Comparison of ENCODE assay signal across 24 cellular contexts in the genomic region with DNA sequence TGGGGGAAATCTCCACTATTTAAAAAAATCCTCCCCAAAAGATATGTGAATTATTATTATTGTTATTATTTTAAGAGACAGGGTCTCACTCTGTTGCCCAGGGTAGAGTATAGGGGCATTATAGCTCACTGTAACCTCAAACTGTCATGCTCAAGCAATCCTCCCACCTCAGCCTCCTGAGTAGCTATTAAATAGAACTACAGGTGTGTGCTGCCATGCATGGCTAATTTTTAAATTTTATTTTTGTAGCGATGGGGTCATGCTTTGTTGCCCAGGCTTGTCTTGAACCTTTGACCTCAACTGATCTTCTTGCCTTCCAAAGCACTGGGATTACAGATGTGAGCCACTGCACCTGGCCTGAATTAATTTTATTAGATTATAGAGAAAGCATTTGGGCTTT.
DNase-seq lines count a peak whose midpoint lies in the region; ATAC-seq, FAIRE-seq and TF ChIP-seq lines count a peak whose summit lies in the region.
"Had no signal": no experiment of that assay in that cellular context is flagged by ENCODE, and none has a peak within 500 bp of the region (broad histone marks: within the 10 kb centered on the region; RNA-seq: fewer than 3 reads in every experiment).

No MANE protein-coding gene starts in this region.

- no peaks in the 10 kb centered on the region for H4K20me1 ChIP-seq in BLaER1 treated with 17β-estradiol and CSF1 and Interleukin-3, amounts not matched to agents 10 nM and 100 nM

- H3K27ac ChIP-seq in BLaER1 treated with 17β-estradiol and CSF1 and Interleukin-3, amounts not matched to agents 10 nM and 100 nM: no peak overlapping the region
- H3K27ac ChIP-seq in lower lobe of right lung (no peak overlapping the region), dorsolateral prefrontal cortex (no peak overlapping the region)
- H3K27ac ChIP-seq: ascending aorta, thyroid gland, WERI-Rb-1 had no signal

- peak overlapping the region in 6 of 11 experiments; percentile 27 to 52 (median 47); a peak in 10 of 22 replicates for H3K4me2 ChIP-seq in BLaER1 treated with 17β-estradiol and CSF1 and Interleukin-3, amounts not matched to agents 10 nM and 100 nM

- H3K27me3 ChIP-seq in BLaER1 treated with 17β-estradiol and CSF1 and Interleukin-3, amounts not matched to agents 10 nM and 100 nM: no peaks in the 10 kb centered on the region
- H3K27me3 ChIP-seq in lower lobe of right lung (ENCODE audit: low read depth): no peaks in the 10 kb centered on the region
- H3K27me3 ChIP-seq in dorsolateral prefrontal cortex: no peaks in the 10 kb centered on the region
- H3K27me3 ChIP-seq: ascending aorta, thyroid gland had no signal

- no peak overlapping the region for H3K4me3 ChIP-seq in BLaER1 treated with 17β-estradiol and CSF1 and Interleukin-3, amounts not matched to agents 10 nM and 100 nM
- H3K4me3 ChIP-seq in lower lobe of right lung (no peak overlapping the region), dorsolateral prefrontal cortex (no peak overlapping the region)
- H3K4me3 ChIP-seq: ascending aorta, thyroid gland had no signal

- intact Hi-C loops in lower lobe of right lung (cut with DNase I): no loop called here
- intact Hi-C loops in dorsolateral prefrontal cortex (cut with DNase I): no loop called here

- H3K36me3 ChIP-seq in BLaER1 treated with 17β-estradiol and CSF1 and Interleukin-3, amounts not matched to agents 10 nM and 100 nM: peaks cover 6 to 23% (median 9%) of the 10 kb centered on the region in 11 experiments; a peak in 20 of 22 replicates
- no peaks in the 10 kb centered on the region for H3K36me3 ChIP-seq in lower lobe of right lung
- H3K36me3 ChIP-seq: WERI-Rb-1 had no signal

- no peak for TF ChIP-seq CTCF in lower lobe of right lung (IDR thresholded peaks at IDR 0.05)
- no peak for TF ChIP-seq CTCF in dorsolateral prefrontal cortex (IDR thresholded peaks at IDR 0.05 in 54 of 56, conservative IDR thresholded peaks at IDR 0.05 in 2 of 56; ENCODE audit: low read depth in 1 of 56, partially characterized antibody in 56 of 56)

- peak; percentile 97 for DNase-seq in NAMALWA (ENCODE audit: low spot score)
- DNase-seq in stimulated activated CD4-positive, alpha-beta T cell treated with anti-CD3 and anti-CD28 coated beads, Interleukin-4, amount 100 ng/mL, for 24 hours: no peak
- no peak for DNase-seq in H54 (ENCODE audit: insufficient read length, low spot score)
- no peak for DNase-seq in lower lobe of right lung
- no peak for DNase-seq in dorsolateral prefrontal cortex
- DNase-seq: activated CD4-positive, alpha-beta memory T cell treated with anti-CD3 and anti-CD28 coated beads, Interleukin-2, amount 10 ng/mL, durations not matched to agents 7 days and 5 days; activated naive CD4-positive, alpha-beta T cell treated with anti-CD3 and anti-CD28 coated beads, Interleukin-2, amount 50 U/mL, for 16 hours; activated T-cell treated with anti-CD3 and anti-CD28 coated beads, Interleukin-2, amount 50 U/mL, for 1 hour; CD4-positive, CD25-positive, alpha-beta regulatory T cell; cerebellar nuclear complex; DMS79; effector memory CD8-positive, alpha-beta T cell; NCI-H1694; retina; Right ventricle myocardium superior; stimulated activated CD4-positive, alpha-beta T cell treated with anti-CD3 and anti-CD28 coated beads, Interleukin-12 subunit alpha, Interleukin-12 subunit beta, amount 100 ng/mL, for 4 hours; thyroid gland; WERI-Rb-1 had no signal

- no peak overlapping the region for H3K9ac ChIP-seq in BLaER1 treated with 17β-estradiol and CSF1 and Interleukin-3, amounts not matched to agents 10 nM and 100 nM

- peaks cover 5 to 10% (median 9%) of the 10 kb centered on the region in 11 experiments; a peak in 17 of 22 replicates for H3K9me3 ChIP-seq in BLaER1 treated with 17β-estradiol and CSF1 and Interleukin-3, amounts not matched to agents 10 nM and 100 nM (replicated peaks in 1 of 11)
- no peaks in the 10 kb centered on the region for H3K9me3 ChIP-seq in lower lobe of right lung
- H3K9me3 ChIP-seq: ascending aorta, thyroid gland had no signal

- no peak for FAIRE-seq in H54 (lab: Jason Lieb, UNC)

- ATAC-seq in GM18868 (IDR thresholded peaks at IDR 0.05; ENCODE audit: unreplicated experiment) (peak; percentile 40), HG02588 (IDR thresholded peaks at IDR 0.05; ENCODE audit: unreplicated experiment) (peak; percentile 65), lower lobe of right lung (no peak)
- ATAC-seq: effector memory CD8-positive, alpha-beta T cell; left lobe of liver; stimulated activated effector memory CD8-positive, alpha-beta T cell treated with anti-CD3 and anti-CD28 coated beads, Interleukin-12 subunit alpha, Interleukin-12 subunit beta, amount 100 ng/mL, for 72 hours had no signal

- TF ChIP-seq POLR2A in H54 (IDR thresholded peaks at IDR 0.05; ENCODE audit: low read depth, low read length): no peak

- peaks cover 0 to 34% (median 11%) of the 10 kb centered on the region in 10 experiments; a peak in 12 of 20 replicates for H3K4me1 ChIP-seq in BLaER1 treated with 17β-estradiol and CSF1 and Interleukin-3, amounts not matched to agents 10 nM and 100 nM
- H3K4me1 ChIP-seq in lower lobe of right lung: no peaks in the 10 kb centered on the region
- H3K4me1 ChIP-seq: ascending aorta, thyroid gland had no signal

Comparison
In these comparisons a context has a peak if more than half of its experiments do, and no peak if none do; other contexts are left out.
1. ATAC-seq: peak in GM18868 (single experiment) and HG02588 (single experiment); none in lower lobe of right lung (0 of 2).